1 cellular context compared by ENCODE assay signal in genomic region chr1:41496080-41497055, GRCh38.
TF ChIP-seq lines count a peak whose summit lies in the region.

No MANE protein-coding gene starts in this region.

TF ChIP-seq in K562, 482 proteins besides CTCF, POLR2A, EP300 and RAD21 (continued from another document and continues in another):
- TF ChIP-seq RERE (CRISPR knock-in tag; IDR thresholded peaks at IDR 0.05; ENCODE audit: borderline replicate concordance) = no peak
- TF ChIP-seq RCOR1 (IDR thresholded peaks at IDR 0.05; ENCODE audit: borderline replicate concordance in 1 of 2, low read depth in 2 of 2, low read length in 2 of 2) = peak in 1 of 2 experiments; percentile 52; a peak in 1 of 4 replicates
- TF ChIP-seq XRCC3 (IDR thresholded peaks at IDR 0.05) = no peak
- no peak for TF ChIP-seq ZNF197 (CRISPR knock-in tag; IDR thresholded peaks at IDR 0.05; ENCODE audit: low read depth)
- peak; percentile 61 for TF ChIP-seq GABPB1 (CRISPR knock-in tag; IDR thresholded peaks at IDR 0.05)
- no peak for TF ChIP-seq PRPF4 (IDR thresholded peaks at IDR 0.05; ENCODE audit: insufficient read depth, low read depth, low read length, poor library complexity, severe bottlenecking)
- no peak for TF ChIP-seq FOS (IDR thresholded peaks at IDR 0.05; ENCODE audit: extremely low read depth, insufficient read length)
- no peak for TF ChIP-seq HLTF (IDR thresholded peaks at IDR 0.05)
- TF ChIP-seq KDM4B (IDR thresholded peaks at IDR 0.05; ENCODE audit: borderline replicate concordance in 2 of 2, low read depth in 1 of 2) = no peak
- no peak for TF ChIP-seq CHD1 (IDR thresholded peaks at IDR 0.05; ENCODE audit: low read length)
- TF ChIP-seq HOXB6 (CRISPR knock-in tag; IDR thresholded peaks at IDR 0.05; ENCODE audit: borderline replicate concordance) = no peak
- no peak for TF ChIP-seq BCOR (IDR thresholded peaks at IDR 0.05)
- no peak for TF ChIP-seq ZNF140 (CRISPR knock-in tag; IDR thresholded peaks at IDR 0.05)
- TF ChIP-seq KLF1 (tag; IDR thresholded peaks at IDR 0.05) = peak; percentile 91
- no peak for TF ChIP-seq PRDM10 (IDR thresholded peaks at IDR 0.05; ENCODE audit: partially characterized antibody)
- TF ChIP-seq ZNF644 (tag; IDR thresholded peaks at IDR 0.05; ENCODE audit: low read depth) = no peak
- peak; percentile 18 for TF ChIP-seq TBP (optimal IDR thresholded peaks at IDR 0.05; ENCODE audit: low read depth, low read length)
- TF ChIP-seq ELK3 (CRISPR knock-in tag; IDR thresholded peaks at IDR 0.05) = no peak
- peak; percentile 38 for TF ChIP-seq PHF20 (IDR thresholded peaks at IDR 0.05; ENCODE audit: partially characterized antibody)
- TF ChIP-seq SLC30A9 (CRISPR knock-in tag; IDR thresholded peaks at IDR 0.05) = no peak
- TF ChIP-seq DACH1 (IDR thresholded peaks at IDR 0.05; ENCODE audit: partially characterized antibody) = no peak
- TF ChIP-seq GABPA (tag; conservative IDR thresholded peaks at IDR 0.05; ENCODE audit: low read depth) = no peak
- TF ChIP-seq CREM (IDR thresholded peaks at IDR 0.05; ENCODE audit: low read depth) = peak; percentile 78
- TF ChIP-seq PTBP1 (IDR thresholded peaks at IDR 0.05; ENCODE audit: low read depth, low read length) = no peak
- no peak for TF ChIP-seq GTF3C2 (IDR thresholded peaks at IDR 0.05; ENCODE audit: borderline replicate concordance, extremely low read depth, insufficient read length)
- TF ChIP-seq TEAD1 (CRISPR knock-in tag; IDR thresholded peaks at IDR 0.05) = peak; percentile 99 to 100
- 0 out of 2 replicates have a peak, but pooled peaks have one; percentile 68 for TF ChIP-seq ZNF395 (CRISPR knock-in tag; IDR thresholded peaks at IDR 0.05)
- TF ChIP-seq ID3 (CRISPR knock-in tag; IDR thresholded peaks at IDR 0.05) = no peak
- no peak for TF ChIP-seq ID3 (tag; IDR thresholded peaks at IDR 0.05)
- TF ChIP-seq ARID3A (IDR thresholded peaks at IDR 0.05; ENCODE audit: borderline replicate concordance, low read depth, low read length) = no peak
- TF ChIP-seq ZFP30 (CRISPR knock-in tag; IDR thresholded peaks at IDR 0.05; ENCODE audit: borderline replicate concordance) = no peak
- no peak for TF ChIP-seq EHMT2 (IDR thresholded peaks at IDR 0.05)
- TF ChIP-seq ZNF282 (CRISPR knock-in tag; IDR thresholded peaks at IDR 0.05) = no peak
- TF ChIP-seq TAF15 (IDR thresholded peaks at IDR 0.05; ENCODE audit: low read depth, low read length) = no peak
- no peak for TF ChIP-seq ZNF253 (CRISPR knock-in tag; conservative IDR thresholded peaks at IDR 0.05)
- TF ChIP-seq MYBL2 (IDR thresholded peaks at IDR 0.05; ENCODE audit: low read depth) = no peak
- TF ChIP-seq MYBL2 (CRISPR knock-in tag; IDR thresholded peaks at IDR 0.05; ENCODE audit: borderline replicate concordance) = no peak
- no peak for TF ChIP-seq ELF2 (CRISPR knock-in tag; IDR thresholded peaks at IDR 0.05)
- no peak for TF ChIP-seq HDGF (IDR thresholded peaks at IDR 0.05)
- no peak for TF ChIP-seq NELFE (IDR thresholded peaks at IDR 0.05; ENCODE audit: insufficient read depth, insufficient read length)
- TF ChIP-seq FOSL1 (tag; conservative IDR thresholded peaks at IDR 0.05) = peak; percentile 99
- TF ChIP-seq JUND (IDR thresholded peaks at IDR 0.05; ENCODE audit: borderline replicate concordance, low read depth, low read length) = peak; percentile 99
- peak; percentile 97; the same call in 2 of the 3 replicates for TF ChIP-seq JUND (tag; IDR thresholded peaks at IDR 0.05; ENCODE audit: borderline replicate concordance, low read depth, low read length)
- TF ChIP-seq GTF2E2 (tag; IDR thresholded peaks at IDR 0.05) = no peak
- no peak for TF ChIP-seq HBP1 (CRISPR knock-in tag; IDR thresholded peaks at IDR 0.05)
- TF ChIP-seq BRD4 (IDR thresholded peaks at IDR 0.05) = no peak
- TF ChIP-seq ZNF655 (CRISPR knock-in tag; IDR thresholded peaks at IDR 0.05) = no peak
- no peak; the same call in 1 of the 2 replicates for TF ChIP-seq ESRRA (IDR thresholded peaks at IDR 0.05; ENCODE audit: borderline replicate concordance, low read depth)
